ENCODE assay signal across 19 cellular contexts in the genomic region with DNA sequence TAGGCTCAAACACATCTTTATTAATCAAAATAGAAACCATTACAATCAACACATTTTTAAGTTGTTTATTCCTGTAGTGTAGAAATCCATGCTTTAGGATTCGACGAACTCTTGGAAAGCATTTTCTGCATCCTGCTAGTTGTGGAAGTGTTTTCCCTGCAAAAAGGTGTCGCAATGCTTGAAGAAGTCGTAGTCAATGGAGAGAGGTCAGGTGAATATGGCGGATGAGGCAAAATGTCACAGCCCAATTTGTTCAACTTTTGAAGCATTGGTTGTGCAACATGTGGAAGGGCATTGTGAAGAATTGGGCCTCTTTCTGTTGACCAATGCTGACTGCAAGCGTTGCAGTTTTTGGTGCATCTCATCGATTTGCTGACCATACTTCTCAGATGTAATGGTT.
"Had no signal": no experiment of that assay in that cellular context is flagged by ENCODE, and none has a peak within 500 bp of the region (broad histone marks: within the 10 kb centered on the region; RNA-seq: fewer than 3 reads in every experiment).

No MANE protein-coding gene starts in this region.

- H3K27me3 ChIP-seq: colonic mucosa, esophagus muscularis mucosa, right atrium auricular region had no signal

- H3K27me3 Mint-ChIP-seq: activated B cell treated with CpG ODN at 0.5 μM for 24 hours; activated CD4-positive, alpha-beta T cell treated with anti-CD3 and anti-CD28 coated beads, Interleukin-2, amount 10 ng/mL, durations not matched to agents 24 days and 14 days had no signal

- H3K27ac Mint-ChIP-seq: activated B cell treated with CpG ODN at 0.5 μM for 24 hours; activated CD4-positive, alpha-beta T cell treated with anti-CD3 and anti-CD28 coated beads, Interleukin-2, amount 10 ng/mL, durations not matched to agents 24 days and 14 days; activated naive CD4-positive, alpha-beta T cell treated with anti-CD3 and anti-CD28 coated beads for 36 hours; activated T-helper 2 cell treated with anti-CD3 and anti-CD28 coated beads, Interferon-gamma antibody, Interleukin-2, Interleukin-4, amounts not matched to agents 10 μg/mL and 5 μg/mL and 100 μg/mL, durations not matched to agents 14 hours and 24 hours and 36 hours had no signal

- DNase-seq: activated B cell treated with CpG ODN at 0.5 μM for 24 hours; activated CD8-positive, alpha-beta memory T cell treated with anti-CD3 and anti-CD28 coated beads for 24 hours; activated naive CD4-positive, alpha-beta T cell treated with anti-CD3 and anti-CD28 coated beads for 36 hours; amniotic stem cell; caudate nucleus; colonic mucosa; hippocampal formation; natural killer cell; occipital lobe; stimulated activated CD4-positive, alpha-beta T cell treated with anti-CD3 and anti-CD28 coated beads, Interleukin-15, amount 100 ng/mL, for 24 hours; stimulated activated CD4-positive, alpha-beta T cell treated with anti-CD3 and anti-CD28 coated beads, Interleukin-4, amount 100 ng/mL, for 1 hour; stimulated activated naive CD4-positive, alpha-beta T cell treated with Interleukin-2 at 50 U/mL for 16 hours had no signal

- H3K27ac ChIP-seq: colonic mucosa, right atrium auricular region, skin epidermis had no signal

- H3K9me3 ChIP-seq: colonic mucosa, esophagus muscularis mucosa, right atrium auricular region had no signal

- H3K9me3 Mint-ChIP-seq: activated B cell treated with CpG ODN at 0.5 μM for 24 hours; activated CD4-positive, alpha-beta T cell treated with anti-CD3 and anti-CD28 coated beads, Interleukin-2, amount 10 ng/mL, durations not matched to agents 24 days and 14 days; activated naive CD4-positive, alpha-beta T cell treated with anti-CD3 and anti-CD28 coated beads for 36 hours; activated T-helper 2 cell treated with anti-CD3 and anti-CD28 coated beads, Interferon-gamma antibody, Interleukin-2, Interleukin-4, amounts not matched to agents 10 μg/mL and 5 μg/mL and 100 μg/mL, durations not matched to agents 14 hours and 24 hours and 36 hours; natural killer cell; T-helper 1 cell treated with Interleukin-12 subunit alpha and Interleukin-12 subunit beta and Interleukin-4 antibody, amounts not matched to agents 30 μg/mL and 1 μg/mL, for 36 hours had no signal

- H3K4me3 Mint-ChIP-seq: activated B cell treated with CpG ODN at 0.5 μM for 24 hours; activated naive CD4-positive, alpha-beta T cell treated with anti-CD3 and anti-CD28 coated beads for 36 hours; T-helper 1 cell treated with Interleukin-12 subunit alpha and Interleukin-12 subunit beta and Interleukin-4 antibody, amounts not matched to agents 30 μg/mL and 1 μg/mL, for 36 hours had no signal

- H3K4me3 ChIP-seq: colonic mucosa, esophagus muscularis mucosa, right atrium auricular region, skin epidermis had no signal

- ATAC-seq: left lobe of liver, natural killer cell had no signal

- H3K4me1 ChIP-seq: colonic mucosa had no signal
